Comparison of ENCODE assay signal across 8 cellular contexts in genomic region chr5:149062371-149063016, GRCh38. TPM values are rescaled to one million over a fixed set of nuclear protein-coding genes. Genes with fewer than 3 reads are reported as not detected.
DNase-seq lines count a peak whose midpoint lies in the region; ATAC-seq, FAIRE-seq and TF ChIP-seq lines count a peak whose summit lies in the region.

No MANE protein-coding gene starts in this region.

- CTCF ChIA-PET in WTC11 (lab: Charles Lee), result interaction anchor here (0.6 to 2.7 kb wide), 6 partner anchors 12 to 332 kb away, joined by 3 to 10 read pairs (median 5); no protein-coding TSS in a partner anchor

- peaks cover 0 to 5% of the 10 kb centered on the region in 2 donors for H3K4me1 ChIP-seq in small intestine (ENCODE audit: control insufficient read depth in 2 of 2, insufficient read depth in 1 of 2, low read depth in 1 of 2, low read length in 1 of 2)

- H3K36me3 ChIP-seq in small intestine (ENCODE audit: control insufficient read depth in 2 of 2, insufficient read depth in 2 of 2, low read length in 2 of 2), result no peaks in the 10 kb centered on the region
- H3K36me3 ChIP-seq in WERI-Rb-1, result no peaks in the 10 kb centered on the region

- TF ChIP-seq CTCF in WTC11 (IDR thresholded peaks at IDR 0.05), result no peak
- no peak for TF ChIP-seq CTCF in WERI-Rb-1 (IDR thresholded peaks at IDR 0.05; ENCODE audit: low read depth, low read length)

- no peaks in the 10 kb centered on the region for H3K27me3 Mint-ChIP-seq in WTC11 (ENCODE audit: low read depth)

- peak overlapping the region in 1 of 2 donors; percentile 33 for H3K27ac ChIP-seq in small intestine (ENCODE audit: low read depth in 1 of 2, low read length in 1 of 2)
- H3K27ac ChIP-seq in WERI-Rb-1, result no peak overlapping the region

- peaks cover 15% of the 10 kb centered on the region for H3K4me1 Mint-ChIP-seq in WTC11

- no peak overlapping the region for H3K4me3 Mint-ChIP-seq in WTC11

- peak; percentile 57; the same call in 1 of the 2 replicates for TF ChIP-seq POLR2A in H54 (IDR thresholded peaks at IDR 0.05; ENCODE audit: low read depth, low read length)
- TF ChIP-seq POLR2A in GM12892 (IDR thresholded peaks at IDR 0.05; ENCODE audit: low read depth, low read length), result no peak

- DNase-seq in H54 (ENCODE audit: insufficient read length, low spot score) (peak; percentile 66), WTC11 (ENCODE audit: low spot score) (no peak), left ventricle myocardium superior (peak; percentile 39), small intestine (peak; percentile 17), GM12892 (ENCODE audit: insufficient read length) (no peak), WERI-Rb-1 (no peak), NCI-H187 (lab: John Stamatoyannopoulos, UW) (no peak), NCI-H446 treated with DMSO at 0.1 percent for 48 hours (lab: John Stamatoyannopoulos, UW) (no peak)

- H3K9me3 ChIP-seq in small intestine (ENCODE audit: control insufficient read depth, low read depth) (no peaks in the 10 kb centered on the region), WERI-Rb-1 (ENCODE audit: severe bottlenecking) (no peaks in the 10 kb centered on the region)

- ATAC-seq in WTC11, result peak; percentile 6; the same call in 1 of the 2 replicates
- ATAC-seq in left ventricle myocardium superior, result peak; percentile 61

- POLR2A ChIA-PET in WTC11 (lab: Charles Lee), result no interaction called here

- H3K9me3 Mint-ChIP-seq in WTC11, result peaks cover 19% of the 10 kb centered on the region

- FAIRE-seq in H54 (lab: Jason Lieb, UNC) (peak; percentile 93), small intestine (lab: Jason Lieb, UNC) (no peak), GM12892 (lab: Jason Lieb, UNC) (no peak)

- H3K27ac Mint-ChIP-seq in WTC11, result no peak overlapping the region

- intact Hi-C loops in left ventricle myocardium superior (cut with micrococcal nuclease), result no loop called here

- no peaks in the 10 kb centered on the region for H3K27me3 ChIP-seq in small intestine (ENCODE audit: control insufficient read depth in 2 of 2, insufficient read depth in 2 of 2, low read length in 2 of 2)
- peaks cover 43% of the 10 kb centered on the region for H3K27me3 ChIP-seq in WERI-Rb-1 (ENCODE audit: insufficient read depth, low read depth, severe bottlenecking)

- peaks cover 2% of the 10 kb centered on the region; the same call in 1 of the 2 replicates for H3K36me3 Mint-ChIP-seq in WTC11

- H3K4me3 ChIP-seq in small intestine (ENCODE audit: low read depth in 1 of 2, low read length in 2 of 2), result no peak overlapping the region
- H3K4me3 ChIP-seq in WERI-Rb-1 (ENCODE audit: low read depth, low read length), result no peak overlapping the region

- WGBS in small intestine, 3 donors, result 37 to 47% (median 42%) methylated on average over 3 of the region's 3 CpGs

TF ChIP-seq in WTC11, 78 proteins besides CTCF, POLR2A, EP300 and RAD21:
- no peak for TF ChIP-seq E2F5 (CRISPR knock-in tag; IDR thresholded peaks at IDR 0.05)
- TF ChIP-seq E2F1 (CRISPR knock-in tag; IDR thresholded peaks at IDR 0.05), result no peak
- TF ChIP-seq IRF2 (CRISPR knock-in tag; IDR thresholded peaks at IDR 0.05; ENCODE audit: borderline replicate concordance, low read depth), result no peak
- TF ChIP-seq NR1H2 (CRISPR knock-in tag; IDR thresholded peaks at IDR 0.05), result no peak
- TF ChIP-seq TCF7 (CRISPR knock-in tag; IDR thresholded peaks at IDR 0.05; ENCODE audit: low read depth), result no peak
- TF ChIP-seq ZSCAN18 (CRISPR knock-in tag; IDR thresholded peaks at IDR 0.05), result no peak
- no peak for TF ChIP-seq FOXJ3 (CRISPR knock-in tag; IDR thresholded peaks at IDR 0.05; ENCODE audit: borderline replicate concordance)
- TF ChIP-seq CREB1 (CRISPR knock-in tag; IDR thresholded peaks at IDR 0.05), result no peak
- no peak for TF ChIP-seq ESRRA (CRISPR knock-in tag; IDR thresholded peaks at IDR 0.05; ENCODE audit: borderline replicate concordance)
- TF ChIP-seq SMAD4 (CRISPR knock-in tag; IDR thresholded peaks at IDR 0.05), result no peak
- TF ChIP-seq USF2 (CRISPR knock-in tag; IDR thresholded peaks at IDR 0.05), result no peak
- no peak for TF ChIP-seq JAZF1 (CRISPR knock-in tag; IDR thresholded peaks at IDR 0.05)
- TF ChIP-seq EMX1 (CRISPR knock-in tag; IDR thresholded peaks at IDR 0.05), result no peak
- TF ChIP-seq ZNF232 (CRISPR knock-in tag; IDR thresholded peaks at IDR 0.05), result no peak
- TF ChIP-seq STAT6 (CRISPR knock-in tag; conservative IDR thresholded peaks at IDR 0.05; ENCODE audit: low read depth), result no peak
- no peak for TF ChIP-seq TEAD4 (CRISPR knock-in tag; IDR thresholded peaks at IDR 0.05)
TF ChIP-seq in WTC11: peak in this region for 0.

RNA-seq across cellular contexts. Expression of gene SH3TC2, which starts 0.4 kb away (rescaled TPM):
- 0.18 to 0.78 TPM (median 0.61 TPM) in 3 replicates for total RNA-seq in WTC11 (2021)
- 15.7 TPM for total RNA-seq in left ventricle myocardium superior
- under 1 TPM in 1 of 3 donors, not detected in 2; 0.36 TPM for polyA plus RNA-seq in small intestine
- not detected for polyA plus RNA-seq in GM12892 (2012; ENCODE audit: missing spikeins)

Comparison
In these comparisons a context has a peak if more than half of its experiments do, and no peak if none do; other contexts are left out.
1. DNase-seq: peak in H54 (single experiment), left ventricle myocardium superior (single experiment) and small intestine (single experiment); none in WTC11 (single experiment), GM12892 (single experiment), WERI-Rb-1 (single experiment), NCI-H187 (0 of 2) and NCI-H446 treated with DMSO at 0.1 percent for 48 hours (single experiment).